8 cellular contexts compared by ENCODE assay signal in the genomic region with DNA sequence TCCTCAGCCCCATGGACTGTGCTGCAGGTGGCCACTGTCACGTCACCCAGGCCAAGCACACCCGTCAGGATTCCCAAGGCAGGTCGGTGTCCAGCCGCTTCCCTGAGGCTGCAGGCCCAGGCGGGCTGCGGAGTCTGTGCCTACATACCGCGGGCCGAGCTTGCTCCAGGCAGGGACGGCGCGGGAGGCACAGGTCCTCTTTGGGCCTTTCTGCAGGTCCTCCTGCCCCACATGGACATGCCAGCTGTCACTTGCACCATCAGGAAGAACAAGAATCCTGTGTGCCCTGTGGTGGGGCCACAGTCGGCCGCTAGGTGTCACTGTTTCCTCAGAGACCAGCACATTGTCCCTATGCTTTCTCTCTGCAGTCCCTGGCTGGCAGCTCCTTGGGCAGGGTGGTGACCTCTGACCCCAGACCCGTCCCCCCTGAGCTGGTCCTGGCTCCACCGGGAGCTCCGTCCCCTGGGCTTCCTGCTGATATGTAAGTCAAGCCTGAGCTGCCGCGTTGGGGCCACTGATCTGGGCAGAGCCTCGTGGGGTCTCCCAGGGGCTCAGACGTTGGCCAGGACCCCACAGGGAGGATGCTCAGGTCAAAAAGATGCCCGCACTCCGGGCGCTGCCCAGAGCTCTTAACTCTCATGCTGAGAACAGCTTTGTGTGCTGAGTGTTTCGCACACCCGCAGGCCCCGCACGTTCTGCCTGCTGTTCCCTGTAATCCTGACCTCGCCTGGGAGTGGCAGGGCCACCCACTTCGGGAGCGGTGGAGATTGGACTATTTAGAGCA. TPM values are rescaled to one million over a fixed set of nuclear protein-coding genes. Genes with fewer than 3 reads are reported as not detected.
DNase-seq lines count a peak whose midpoint lies in the region; ATAC-seq and TF ChIP-seq lines count a peak whose summit lies in the region.

No MANE protein-coding gene starts in this region.

- H3K27ac Mint-ChIP-seq in MCF 10A (ENCODE audit: low read depth, unreplicated experiment): no peak overlapping the region

- intact Hi-C loops in MCF 10A (cut with micrococcal nuclease): loop anchor here (5.0 to 10.0 kb wide), 3 partner anchors 226 to 364 kb away; a partner anchor contains a TSS

- no peaks in the 10 kb centered on the region for H3K36me3 Mint-ChIP-seq in MCF 10A (ENCODE audit: insufficient read depth, unreplicated experiment)

- H3K4me3 Mint-ChIP-seq in MCF 10A (ENCODE audit: unreplicated experiment): no peak overlapping the region

- no peaks in the 10 kb centered on the region for H3K27me3 Mint-ChIP-seq in MCF 10A (ENCODE audit: insufficient read depth, unreplicated experiment)

- no TSS peak for BruUV-seq in MCF 10A (replicated peaks; lab: Mats Ljungman, UMichigan)

- peak; percentile 71 for DNase-seq in AG10803 (ENCODE audit: low read depth)
- peak; percentile 45 for DNase-seq in GOT3 (lab: John Stamatoyannopoulos, UW)
- peak; percentile 16 for DNase-seq in NCI-H2171 (lab: John Stamatoyannopoulos, UW)
- peak; percentile 80 for DNase-seq in MCF 10A (ENCODE audit: unreplicated experiment)
- peak; percentile 94 for DNase-seq in iPS-NIHi7 (ENCODE audit: extremely low spot score)
- peak; percentile 83 for DNase-seq in stimulated activated CD4-positive, alpha-beta T cell treated with anti-CD3 and anti-CD28 coated beads, Interleukin-12 subunit alpha, Interleukin-12 subunit beta, amount 100 ng/mL, for 4 hours

- peaks cover 8% of the 10 kb centered on the region for H3K9me3 Mint-ChIP-seq in MCF 10A (ENCODE audit: unreplicated experiment)

- POLR2A ChIA-PET in MCF 10A (lab: Yijun Ruan, JAX): interaction anchor here (0.9 to 1.4 kb wide), 4 partner anchors 227 to 300 kb away, joined by 3 read pairs; a partner anchor contains a TSS

- no peaks in the 10 kb centered on the region for H3K4me1 Mint-ChIP-seq in MCF 10A (ENCODE audit: insufficient read depth, unreplicated experiment)

- ATAC-seq in GM18519 (IDR thresholded peaks at IDR 0.05; ENCODE audit: low FRiP score, unreplicated experiment): no peak

- H3K27ac ChIP-seq in VCaP: no peak overlapping the region

- TF ChIP-seq CTCF in AG10803 (conservative IDR thresholded peaks at IDR 0.05; ENCODE audit: low read length) (peak; percentile 94), VCaP (conservative IDR thresholded peaks at IDR 0.05) (peak; percentile 96), MCF 10A (IDR thresholded peaks at IDR 0.05; ENCODE audit: unreplicated experiment) (peak; percentile 96)

- no peak overlapping the region for H3K4me3 ChIP-seq in AG10803 (ENCODE audit: low read length)

- CTCF ChIA-PET in MCF 10A (lab: Yijun Ruan, JAX): interaction anchor here (0.5 to 2.1 kb wide), 29 partner anchors 10 to 1028 kb away, joined by 3 to 25 read pairs (median 4); a partner anchor contains a TSS

RNA-seq across cellular contexts. Expression of a gene that starts 17.4 kb away (rescaled TPM):
- total RNA-seq in MCF 10A (2022): not detected in 2 replicates

RNA-seq across cellular contexts. Expression of a gene that starts 31.3 kb away (rescaled TPM):
- not detected in 2 replicates for total RNA-seq in MCF 10A (2022)

RNA-seq across cellular contexts. Expression of a gene that starts 44.7 kb away (rescaled TPM):
- not detected in 2 replicates for total RNA-seq in MCF 10A (2022)

RNA-seq across cellular contexts. Expression of a gene that starts 54.9 kb away (rescaled TPM):
- total RNA-seq in MCF 10A (2022): not detected in 2 replicates

Comparison
In these comparisons a context has a peak if more than half of its experiments do, and no peak if none do; other contexts are left out.
1. DNase-seq: peak in every context shown above with its lines; median percentile 94 in iPS-NIHi7; 83 in stimulated activated CD4-positive, alpha-beta T cell treated with anti-CD3 and anti-CD28 coated beads, Interleukin-12 subunit alpha, Interleukin-12 subunit beta, amount 100 ng/mL, for 4 hours; 80 in MCF 10A; 71 in AG10803; 45 in GOT3; 16 in NCI-H2171.